In genomic region chr12:32450363-32450762, GRCh38 we compare ENCODE assay signal across 19 cellular contexts. TPM values are rescaled to one million over a fixed set of nuclear protein-coding genes. Genes with fewer than 3 reads are reported as not detected.
DNase-seq lines count a peak whose midpoint lies in the region; ATAC-seq and TF ChIP-seq lines count a peak whose summit lies in the region.
"Had no signal": no experiment of that assay in that cellular context is flagged by ENCODE, and none has a peak within 500 bp of the region (broad histone marks: within the 10 kb centered on the region; RNA-seq: fewer than 3 reads in every experiment).

No MANE protein-coding gene starts in this region.

- POLR2A ChIA-PET in MCF 10A (lab: Yijun Ruan, JAX), result interaction anchor here (0.7 to 4.2 kb wide), 5 partner anchors 10 to 85 kb away, joined by 3 to 22 read pairs (median 4); partner anchors contain the start of gene FGD4

- no peaks in the 10 kb centered on the region for H3K4me1 ChIP-seq in breast epithelium
- H3K4me1 ChIP-seq in Peyer's patch, result peaks cover 0 to 41% (median under 1%) of the 10 kb centered on the region in 4 donors
- H3K4me1 ChIP-seq in gastrocnemius medialis, result peaks cover 5 to 18% of the 10 kb centered on the region in 2 donors
- peaks cover 11 to 63% (median 29%) of the 10 kb centered on the region in 4 donors for H3K4me1 ChIP-seq in transverse colon

- peaks cover 70% of the 10 kb centered on the region for H3K4me1 Mint-ChIP-seq in MCF 10A (ENCODE audit: insufficient read depth, unreplicated experiment)

- in situ Hi-C loops in gastrocnemius medialis (cut with MboI; ENCODE audit: low sequenced_read_pairs in 4 of 4) (loop anchor here in 3 of 4 donors (5.0 to 25.0 kb wide), 4 partner anchors 83 to 222 kb away; no protein-coding TSS in a partner anchor), transverse colon (cut with MboI; ENCODE audit: low pct_ligation_motif_present in 1 of 4, low pct_unique_long_range_greater_than_20kb in 1 of 4, low sequenced_read_pairs in 3 of 4) (loop anchor here in 3 of 4 donors (10.0 to 25.0 kb wide), 4 partner anchors 112 to 224 kb away; partner anchors contain the start of gene DNM1L (in 1 of the 3))

- 60 to 74% methylated on average over 1 to 2 of the region's 2 CpGs for WGBS in transverse colon (ENCODE audit: low coverage in 1 of 2), 2 donors

- H3K4me3 Mint-ChIP-seq in MCF 10A (ENCODE audit: unreplicated experiment), result no peak overlapping the region
- H3K4me3 Mint-ChIP-seq: CD14-positive monocyte had no signal

- peak overlapping the region; percentile 35 for H3K27ac Mint-ChIP-seq in MCF 10A (ENCODE audit: low read depth, unreplicated experiment)

- H3K4me3 ChIP-seq in breast epithelium (no peak overlapping the region), Peyer's patch (no peak overlapping the region), gastrocnemius medialis (no peak overlapping the region), transverse colon (no peak overlapping the region)

- H3K27ac ChIP-seq in breast epithelium (no peak overlapping the region), Peyer's patch (peak overlapping the region in 3 of 4 donors; percentile 9 to 73 (median 67)), epithelial cell of prostate (peak overlapping the region; percentile 20), gastrocnemius medialis (peak overlapping the region in 3 of 4 donors; percentile 9 to 50 (median 34)), transverse colon (peak overlapping the region in 1 of 4 donors; percentile 15)
- H3K27ac ChIP-seq: 22Rv1, HL-60 had no signal

- TF ChIP-seq POLR2A in breast epithelium (IDR thresholded peaks at IDR 0.05) (no peak), Peyer's patch (IDR thresholded peaks at IDR 0.05) (no peak), gastrocnemius medialis (IDR thresholded peaks at IDR 0.05) (no peak), transverse colon (IDR thresholded peaks at IDR 0.05) (no peak)

- TF ChIP-seq EP300 in transverse colon (IDR thresholded peaks at IDR 0.05; ENCODE audit: low read depth), result no peak

- H3K36me3 Mint-ChIP-seq in MCF 10A (ENCODE audit: insufficient read depth, unreplicated experiment), result peaks cover 23% of the 10 kb centered on the region
- H3K36me3 Mint-ChIP-seq: CD14-positive monocyte had no signal

- BruUV-seq in MCF 10A (replicated peaks; lab: Mats Ljungman, UMichigan), result no TSS peak

- no peaks in the 10 kb centered on the region for H3K27me3 ChIP-seq in breast epithelium
- no peaks in the 10 kb centered on the region for H3K27me3 ChIP-seq in Peyer's patch
- H3K27me3 ChIP-seq in gastrocnemius medialis, result no peaks in the 10 kb centered on the region
- no peaks in the 10 kb centered on the region for H3K27me3 ChIP-seq in transverse colon

- intact Hi-C loops in MCF 10A (cut with micrococcal nuclease) (loop anchor here (10.0 kb wide), 1 partner anchor 336 kb away; no protein-coding TSS in a partner anchor), breast epithelium (cut with DNase I; ENCODE audit: low total_unique reads) (no loop called here), gastrocnemius medialis (cut with DNase I; ENCODE audit: low total_unique reads) (loop anchor here (10.0 kb wide), 1 partner anchor 86 kb away; no protein-coding TSS in a partner anchor), transverse colon (cut with DNase I; ENCODE audit: low total_unique reads) (loop anchor here (10.0 kb wide), 1 partner anchor 224 kb away; the partner anchor contains the start of gene DNM1L)

- no peaks in the 10 kb centered on the region for H3K27me3 Mint-ChIP-seq in MCF 10A (ENCODE audit: insufficient read depth, unreplicated experiment)

- H3K9me3 Mint-ChIP-seq in MCF 10A (ENCODE audit: unreplicated experiment), result no peaks in the 10 kb centered on the region
- H3K9me3 Mint-ChIP-seq: CD14-positive monocyte had no signal

- H3K9me3 ChIP-seq in breast epithelium, result no peaks in the 10 kb centered on the region
- H3K9me3 ChIP-seq in Peyer's patch, result no peaks in the 10 kb centered on the region
- H3K9me3 ChIP-seq in gastrocnemius medialis, result no peaks in the 10 kb centered on the region
- H3K9me3 ChIP-seq in transverse colon, result no peaks in the 10 kb centered on the region

- no peaks in the 10 kb centered on the region for H3K36me3 ChIP-seq in breast epithelium
- H3K36me3 ChIP-seq in Peyer's patch, result no peaks in the 10 kb centered on the region
- no peaks in the 10 kb centered on the region for H3K36me3 ChIP-seq in gastrocnemius medialis
- H3K36me3 ChIP-seq in transverse colon, result no peaks in the 10 kb centered on the region

- CTCF ChIA-PET in MCF 10A (lab: Yijun Ruan, JAX), result interaction anchor here (1.4 kb wide), 1 partner anchor 51 kb away, joined by 5 read pairs; the partner anchor contains the start of gene FGD4

- ATAC-seq in gastrocnemius medialis (no peak), GM21786 (IDR thresholded peaks at IDR 0.05; ENCODE audit: unreplicated experiment) (no peak)

- TF ChIP-seq CTCF in MCF 10A (IDR thresholded peaks at IDR 0.05; ENCODE audit: unreplicated experiment), result no peak
- TF ChIP-seq CTCF in breast epithelium (IDR thresholded peaks at IDR 0.05), result no peak
- no peak for TF ChIP-seq CTCF in Peyer's patch (IDR thresholded peaks at IDR 0.05)
- no peak for TF ChIP-seq CTCF in gastrocnemius medialis (IDR thresholded peaks at IDR 0.05 in 4 of 5, conservative IDR thresholded peaks at IDR 0.05 in 1 of 5)
- no peak for TF ChIP-seq CTCF in transverse colon (IDR thresholded peaks at IDR 0.05)

- DNase-seq in MCF 10A (ENCODE audit: unreplicated experiment) (no peak), breast epithelium (ENCODE audit: low spot score in 2 of 2) (no peak), Peyer's patch (no peak), epithelial cell of prostate (ENCODE audit: low read depth, low spot score) (no peak), gastrocnemius medialis (no peak), NCI-H2081 treated with DMSO at 0.1 percent for 48 hours (lab: John Stamatoyannopoulos, UW) (no peak), transverse colon (no peak)
- DNase-seq: DMS 273 treated with DMSO at 0.1 percent for 48 hours; GDM1; HCEC 1CT; NCI-H1092 treated with DMSO at 0.1 percent for 48 hours; NCI-H2081; NCI-H510A; NCI-H748 treated with DMSO at 0.1 percent for 48 hours; NK-92 treated with Interleukin-12 subunit alpha and Interleukin-12 subunit beta, amount 100 ng/mL, for 24 hours had no signal

RNA-seq across cellular contexts. Expression of gene FGD4, which starts 51.0 kb away (rescaled TPM):
- 32.5 and 34.7 TPM in 2 replicates for total RNA-seq in MCF 10A (2022)
- total RNA-seq in breast epithelium, result 10 to 100 TPM; 50.5 to 57.8 (median 56.3) TPM
- 100 to 1,000 TPM in 3 of 4 donors, 10 to 100 TPM in 1; 85.8 to 135 (median 123) TPM for total RNA-seq in Peyer's patch
- 10 to 100 TPM; 18.8 to 60.3 (median 40.8) TPM for total RNA-seq in gastrocnemius medialis
- total RNA-seq in transverse colon, result 100 to 1,000 TPM in 1 of 4 donors, 10 to 100 TPM in 3; 80.2 to 132 (median 98.2) TPM

Comparison
In these comparisons a context has a peak if more than half of its experiments do, and no peak if none do; other contexts are left out.
1. H3K27ac ChIP-seq: peak in Peyer's patch (3 of 4), epithelial cell of prostate (single experiment) and gastrocnemius medialis (3 of 4); none in breast epithelium (0 of 2).